22 cellular contexts compared by ENCODE assay signal in the genomic region with DNA sequence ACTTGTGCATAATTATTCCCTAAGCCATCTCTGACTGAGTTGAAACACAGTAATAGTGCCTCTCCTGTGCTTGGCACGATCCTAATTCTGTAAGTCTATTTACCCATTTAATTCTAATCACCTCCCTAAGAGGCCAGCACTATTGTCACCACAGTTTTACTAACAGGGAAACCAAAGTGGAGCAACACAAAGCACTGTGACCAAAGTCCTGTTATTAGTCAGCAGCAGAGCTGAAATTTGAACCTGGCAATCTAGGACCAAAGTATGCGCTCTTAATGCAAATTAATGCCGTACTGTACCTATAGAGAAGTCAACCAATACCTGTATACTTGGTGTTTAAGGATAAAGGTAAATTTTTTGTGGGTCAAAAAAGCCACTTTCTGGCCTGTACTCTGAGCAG.
DNase-seq lines count a peak whose midpoint lies in the region; ATAC-seq and TF ChIP-seq lines count a peak whose summit lies in the region.
"Had no signal": no experiment of that assay in that cellular context is flagged by ENCODE, and none has a peak within 500 bp of the region (broad histone marks: within the 10 kb centered on the region; RNA-seq: fewer than 3 reads in every experiment).

No MANE protein-coding gene starts in this region.

- no peaks in the 10 kb centered on the region for H3K9me3 ChIP-seq in right lobe of liver
- H3K9me3 ChIP-seq: MG63, SK-N-SH had no signal

- 30% methylated on average over 3 of the region's 3 CpGs for WGBS in right lobe of liver (ENCODE audit: insufficient coverage, low coverage, low lambda C conversion rate, missing lambda C conversion rate)

- no peak for TF ChIP-seq CTCF in right lobe of liver (IDR thresholded peaks at IDR 0.05)

- no peak for TF ChIP-seq POLR2A in right lobe of liver (IDR thresholded peaks at IDR 0.05)

- peak; percentile 38 to 85 for DNase-seq in NCI-H2081 (lab: John Stamatoyannopoulos, UW)
- peak; percentile 88 for DNase-seq in NCI-H2107 treated with DMSO at 0.1 percent for 48 hours (lab: John Stamatoyannopoulos, UW; ENCODE audit: unreplicated experiment)
- peak; percentile 62 for DNase-seq in NCI-H774 (lab: John Stamatoyannopoulos, UW)
- DNase-seq in right lobe of liver, result no peak
- DNase-seq in DMS79 treated with DMSO at 0.1 percent for 48 hours (lab: John Stamatoyannopoulos, UW), result no peak
- no peak for DNase-seq in islet precursor cell
- DNase-seq in stimulated activated CD4-positive, alpha-beta T cell treated with anti-CD3 and anti-CD28 coated beads, Interleukin-2, amount 100 ng/mL, for 24 hours, result no peak
- DNase-seq: CD8-positive, alpha-beta T cell; DND-41; GM23248; HCEC 1CT; IMR-90; KG1; MG63; NCI-H187 treated with DMSO at 0.1 percent for 48 hours; NCI-H446; NK-92 treated with Interleukin-12 subunit alpha and Interleukin-12 subunit beta, amount 100 ng/mL, for 24 hours; PC-3; SK-N-SH; T-helper 2 cell had no signal

- no peaks in the 10 kb centered on the region for H3K4me1 ChIP-seq in right lobe of liver

- H3K27ac ChIP-seq in right lobe of liver, result no peak overlapping the region
- H3K27ac ChIP-seq: C4-2B, GM23248 had no signal

- H3K27me3 ChIP-seq in right lobe of liver, result no peaks in the 10 kb centered on the region
- H3K27me3 ChIP-seq: MG63 had no signal

- ATAC-seq in right lobe of liver, result peak in 3 of 4 donors; percentile 59 to 96 (median 81)
- ATAC-seq in GM21381 (IDR thresholded peaks at IDR 0.05; ENCODE audit: unreplicated experiment), result no peak
- ATAC-seq: CD8-positive, alpha-beta T cell; PC-3 had no signal

- intact Hi-C loops in right lobe of liver (cut with DNase I), result no loop called here

- no peak overlapping the region for H3K4me3 ChIP-seq in right lobe of liver
- H3K4me3 ChIP-seq: GM23248, MG63 had no signal

- H3K36me3 ChIP-seq in right lobe of liver, result no peaks in the 10 kb centered on the region
- H3K36me3 ChIP-seq: MG63 had no signal

Comparison
In these comparisons a context has a peak if more than half of its experiments do, and no peak if none do; other contexts are left out.
1. DNase-seq: peak in NCI-H2081 (2 of 2), NCI-H2107 treated with DMSO at 0.1 percent for 48 hours (single experiment) and NCI-H774 (single experiment); none in right lobe of liver (0 of 3), DMS79 treated with DMSO at 0.1 percent for 48 hours (single experiment), islet precursor cell (single experiment) and stimulated activated CD4-positive, alpha-beta T cell treated with anti-CD3 and anti-CD28 coated beads, Interleukin-2, amount 100 ng/mL, for 24 hours (0 of 2).